ENCODE assay signal across 1 cellular context in genomic region chr22:39243443-39244072, GRCh38.
TF ChIP-seq lines count a peak whose summit lies in the region.

No MANE protein-coding gene starts in this region.

TF ChIP-seq in HepG2, 621 proteins besides CTCF, POLR2A, EP300 and RAD21 (continued from another document and continues in another):
- TF ChIP-seq CSRNP1 (CRISPR knock-in tag; IDR thresholded peaks at IDR 0.05): no peak
- TF ChIP-seq IRF1 (CRISPR knock-in tag; IDR thresholded peaks at IDR 0.05; ENCODE audit: low read depth): no peak
- no peak for TF ChIP-seq SPEN (CRISPR knock-in tag; IDR thresholded peaks at IDR 0.05; ENCODE audit: low read depth)
- no peak for TF ChIP-seq TERF1 (CRISPR knock-in tag; IDR thresholded peaks at IDR 0.05)
- TF ChIP-seq SOX6 (IDR thresholded peaks at IDR 0.05): no peak
- peak; percentile 54; the same call in 1 of the 2 replicates for TF ChIP-seq SOX6 (CRISPR knock-in tag; IDR thresholded peaks at IDR 0.05)
- peak; percentile 36 for TF ChIP-seq TEAD3 (CRISPR knock-in tag; optimal IDR thresholded peaks at IDR 0.05; ENCODE audit: borderline replicate concordance)
- TF ChIP-seq SRY (CRISPR knock-in tag; IDR thresholded peaks at IDR 0.05): peak; percentile 88; the same call in 1 of the 2 replicates
- peak; percentile 80 for TF ChIP-seq SKIL (CRISPR knock-in tag; IDR thresholded peaks at IDR 0.05; ENCODE audit: borderline replicate concordance)
- no peak for TF ChIP-seq JDP2 (CRISPR knock-in tag; IDR thresholded peaks at IDR 0.05; ENCODE audit: borderline replicate concordance)
- TF ChIP-seq ZNF644 (CRISPR knock-in tag; IDR thresholded peaks at IDR 0.05; ENCODE audit: low read depth): no peak
- peak; percentile 69 for TF ChIP-seq POLR2AphosphoS5 (IDR thresholded peaks at IDR 0.05; ENCODE audit: low read depth, low read length)
- TF ChIP-seq HMGXB4 (CRISPR knock-in tag; IDR thresholded peaks at IDR 0.05; ENCODE audit: borderline replicate concordance in 1 of 2, low read depth in 1 of 2): 0 out of 4 replicates have a peak, but pooled peaks of 1 of the 2 experiments have one; percentile 32
- TF ChIP-seq MYNN (CRISPR knock-in tag; IDR thresholded peaks at IDR 0.05; ENCODE audit: low read depth): no peak
- 0 out of 2 replicates have a peak, but pooled peaks have one; percentile 14 for TF ChIP-seq ZHX2 (IDR thresholded peaks at IDR 0.05; ENCODE audit: low read depth)
- TF ChIP-seq ZHX2 (CRISPR knock-in tag; IDR thresholded peaks at IDR 0.05; ENCODE audit: borderline replicate concordance): no peak
- TF ChIP-seq ZNF589 (CRISPR knock-in tag; conservative IDR thresholded peaks at IDR 0.05): peak; percentile 77; the same call in 1 of the 2 replicates
- TF ChIP-seq FOXK2 (IDR thresholded peaks at IDR 0.05): no peak
- TF ChIP-seq ZFX (CRISPR knock-in tag; IDR thresholded peaks at IDR 0.05; ENCODE audit: low read depth): peak; percentile 25; the same call in 1 of the 2 replicates
- TF ChIP-seq ARID4A (CRISPR knock-in tag; IDR thresholded peaks at IDR 0.05; ENCODE audit: borderline replicate concordance): peak; percentile 31; the same call in 1 of the 2 replicates
- TF ChIP-seq MEF2D (CRISPR knock-in tag; IDR thresholded peaks at IDR 0.05): peak; percentile 61; the same call in 1 of the 2 replicates
- no peak for TF ChIP-seq ZNF563 (CRISPR knock-in tag; IDR thresholded peaks at IDR 0.05)
- no peak for TF ChIP-seq PHF20 (CRISPR knock-in tag; IDR thresholded peaks at IDR 0.05)
- 0 out of 2 replicates have a peak, but pooled peaks have one; percentile 21 for TF ChIP-seq TFE3 (CRISPR knock-in tag; IDR thresholded peaks at IDR 0.05)
- 0 out of 2 replicates have a peak, but pooled peaks have one; percentile 66 for TF ChIP-seq ZNF572 (CRISPR knock-in tag; IDR thresholded peaks at IDR 0.05)
- peak; percentile 36; the same call in 1 of the 2 replicates for TF ChIP-seq UBTF (CRISPR knock-in tag; IDR thresholded peaks at IDR 0.05)
- TF ChIP-seq POGK (CRISPR knock-in tag; conservative IDR thresholded peaks at IDR 0.05): no peak
